In the genomic region with DNA sequence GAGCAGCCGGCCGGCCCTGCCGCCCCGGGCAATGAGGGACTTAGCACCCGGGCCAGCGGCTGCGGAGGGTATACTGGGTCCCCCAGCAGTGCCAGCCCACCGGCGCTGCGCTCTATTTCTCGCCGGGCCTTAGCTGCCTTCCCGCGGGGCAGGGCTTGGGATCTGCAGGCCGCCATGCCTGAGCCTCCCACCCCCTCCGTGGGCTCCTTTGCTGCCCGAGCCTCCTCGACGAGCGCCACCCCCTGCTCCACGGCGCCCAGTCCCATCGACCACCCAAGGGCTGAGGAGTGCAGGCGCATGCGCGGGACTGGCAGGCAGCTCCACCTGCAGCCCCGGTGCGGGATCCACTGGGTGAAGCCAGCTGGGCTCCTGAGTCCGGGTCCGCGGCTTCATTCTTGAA, we compare ENCODE assay signal across 3 cellular contexts. TPM values are rescaled to one million over a fixed set of nuclear protein-coding genes. Genes with fewer than 3 reads are reported as not detected.
"Had no signal": no experiment of that assay in that cellular context is flagged by ENCODE, and none has a peak within 500 bp of the region (broad histone marks: within the 10 kb centered on the region; RNA-seq: fewer than 3 reads in every experiment).

No MANE protein-coding gene starts in this region.

RNA-seq across cellular contexts. Expression of a gene that starts 21.8 kb away (rescaled TPM):
- total RNA-seq: LHCN-M2, M059J, MCF 10A had no signal
